In the genomic region with DNA sequence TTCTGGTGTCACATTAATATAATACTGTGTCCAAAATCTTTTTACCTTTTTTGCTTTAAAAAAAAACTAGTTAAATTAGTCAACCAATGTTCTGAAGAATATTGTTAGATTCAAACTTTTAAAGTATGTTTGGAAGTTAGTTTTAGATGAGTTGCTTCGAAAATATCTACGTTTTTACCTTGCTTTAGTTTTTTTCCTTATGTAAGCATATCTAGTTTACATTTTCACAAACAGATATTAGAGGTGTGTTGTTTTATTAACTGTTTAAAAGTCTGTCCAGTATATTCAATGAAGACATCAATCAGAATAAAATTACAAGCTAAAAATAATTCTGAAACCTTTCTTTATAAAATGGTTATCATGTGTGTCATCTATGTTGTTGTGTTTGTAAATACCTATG, we compare ENCODE assay signal across 24 cellular contexts.
DNase-seq lines count a peak whose midpoint lies in the region; ATAC-seq, FAIRE-seq and TF ChIP-seq lines count a peak whose summit lies in the region.
"Had no signal": no experiment of that assay in that cellular context is flagged by ENCODE, and none has a peak within 500 bp of the region (broad histone marks: within the 10 kb centered on the region; RNA-seq: fewer than 3 reads in every experiment).

No MANE protein-coding gene starts in this region.

- no peak for TF ChIP-seq POLR2A in GM18505 (IDR thresholded peaks at IDR 0.05; ENCODE audit: borderline replicate concordance, extremely low read depth, insufficient read depth, insufficient read length)

- H3K27me3 ChIP-seq in HUES6 (ENCODE audit: control insufficient read depth, insufficient read depth, low read length) = no peaks in the 10 kb centered on the region
- no peaks in the 10 kb centered on the region for H3K27me3 ChIP-seq in brain microvascular endothelial cell (replicated peaks)
- no peaks in the 10 kb centered on the region for H3K27me3 ChIP-seq in iPS-20b (ENCODE audit: insufficient read depth, low read length)
- H3K27me3 ChIP-seq in small intestine (ENCODE audit: control insufficient read depth in 2 of 2, insufficient read depth in 2 of 2, low read length in 2 of 2) = no peaks in the 10 kb centered on the region
- H3K27me3 ChIP-seq: BLaER1, MG63, SJSA1 had no signal

- H3K4me3 ChIP-seq in HUES6 (ENCODE audit: low read depth, low read length) = no peak overlapping the region
- H3K4me3 ChIP-seq in brain microvascular endothelial cell (ENCODE audit: low read depth, low read length) = no peak overlapping the region
- H3K4me3 ChIP-seq in iPS-20b (ENCODE audit: low read length) = no peak overlapping the region
- no peak overlapping the region for H3K4me3 ChIP-seq in small intestine (ENCODE audit: low read depth in 1 of 2, low read length in 2 of 2)
- H3K4me3 ChIP-seq in coronary artery = no peak overlapping the region
- H3K4me3 ChIP-seq: BLaER1, GM12878, GM23338, MG63, SJSA1 had no signal

- in situ Hi-C loops in brain microvascular endothelial cell (cut with HindIII; ENCODE audit: low pct_ligation_motif_present, low sequenced_read_pairs) = no loop called here

- DNase-seq in brain microvascular endothelial cell (no peak), small intestine (no peak), coronary artery (ENCODE audit: low spot score) (no peak)
- DNase-seq: Caco-2; CD4-positive, alpha-beta memory T cell; DMS 273 treated with DMSO at 0.1 percent for 48 hours; DND-41; HCEC 1CT; Kasumi-1; MG63; NCI-H1417; NCI-H187; NCI-H510A; NCI-H748 treated with DMSO at 0.1 percent for 48 hours; NK-92 treated with Interleukin-12 subunit alpha and Interleukin-12 subunit beta, amount 100 ng/mL, for 24 hours; T-helper 1 cell had no signal

- no peak for TF ChIP-seq CTCF in brain microvascular endothelial cell (IDR thresholded peaks at IDR 0.05; ENCODE audit: low read depth, low read length, missing control alignments)
- TF ChIP-seq CTCF in coronary artery (IDR thresholded peaks at IDR 0.05) = no peak

- H3K36me3 ChIP-seq in HUES6 (ENCODE audit: control insufficient read depth, insufficient read depth, low read length) (no peaks in the 10 kb centered on the region), brain microvascular endothelial cell (replicated peaks) (no peaks in the 10 kb centered on the region), iPS-20b (ENCODE audit: insufficient read depth, low read depth, low read length) (no peaks in the 10 kb centered on the region), small intestine (ENCODE audit: control insufficient read depth in 2 of 2, insufficient read depth in 2 of 2, low read length in 2 of 2) (no peaks in the 10 kb centered on the region)
- H3K36me3 ChIP-seq: BLaER1, MG63, SJSA1 had no signal

- 68 to 79% (median 77%) methylated on average over 2 of the region's 2 CpGs for WGBS in small intestine, 3 donors

- H3K9me3 ChIP-seq in HUES6 (ENCODE audit: control insufficient read depth, insufficient read depth, low read depth, low read length) (no peaks in the 10 kb centered on the region), iPS-20b (ENCODE audit: insufficient read depth, low read depth, low read length) (no peaks in the 10 kb centered on the region), small intestine (ENCODE audit: control insufficient read depth, low read depth) (no peaks in the 10 kb centered on the region)
- H3K9me3 ChIP-seq: MG63, SJSA1 had no signal

- H3K27ac ChIP-seq in HUES6 (ENCODE audit: low read depth, low read length) = peak overlapping the region; percentile 28; the same call in 1 of the 2 replicates
- peak overlapping the region; percentile 28 for H3K27ac ChIP-seq in brain microvascular endothelial cell
- H3K27ac ChIP-seq in iPS-20b (ENCODE audit: low read length) = peak overlapping the region; percentile 24
- H3K27ac ChIP-seq in small intestine (ENCODE audit: low read depth in 1 of 2, low read length in 1 of 2) = no peak overlapping the region
- H3K27ac ChIP-seq in coronary artery = no peak overlapping the region
- H3K27ac ChIP-seq: BLaER1 had no signal

- H3K4me1 ChIP-seq in HUES6 (ENCODE audit: control insufficient read depth, insufficient read depth, low read length) (peaks cover 52% of the 10 kb centered on the region), iPS-20b (ENCODE audit: insufficient read depth, low read length) (peaks cover 39% of the 10 kb centered on the region), small intestine (ENCODE audit: control insufficient read depth in 2 of 2, insufficient read depth in 1 of 2, low read depth in 1 of 2, low read length in 1 of 2) (no peaks in the 10 kb centered on the region)
- H3K4me1 ChIP-seq: BLaER1 had no signal

- ATAC-seq in GM18505 (IDR thresholded peaks at IDR 0.05; ENCODE audit: unreplicated experiment) = no peak
- no peak for ATAC-seq in GM18502 (IDR thresholded peaks at IDR 0.05; ENCODE audit: poor library complexity, unreplicated experiment)
- ATAC-seq: GM23338 had no signal

- no peak overlapping the region for H3K9ac ChIP-seq in HUES6 (ENCODE audit: low read length)
- peak overlapping the region; percentile 4; the same call in 1 of the 2 replicates for H3K9ac ChIP-seq in iPS-20b (ENCODE audit: low read depth, low read length)
- H3K9ac ChIP-seq: BLaER1 had no signal

- FAIRE-seq in small intestine (lab: Jason Lieb, UNC) = peak; percentile 41
- FAIRE-seq: GM12878 had no signal

Comparison
In these comparisons a context has a peak if more than half of its experiments do, and no peak if none do; other contexts are left out.
1. H3K27ac ChIP-seq: peak in HUES6 (single experiment), brain microvascular endothelial cell (single experiment) and iPS-20b (single experiment); none in small intestine (0 of 2) and coronary artery (0 of 2).